ENCODE assay signal across 8 cellular contexts in genomic region chr17:46751425-46751824, GRCh38.
"Had no signal": no experiment of that assay in that cellular context is flagged by ENCODE, and none has a peak within 500 bp of the region (broad histone marks: within the 10 kb centered on the region; RNA-seq: fewer than 3 reads in every experiment).

No MANE protein-coding gene starts in this region.

- FAIRE-seq: G401.6, GM12878, GM12891, GM12892, GM18507, GM19239 had no signal

- H3K4me3 ChIP-seq: GM12878 had no signal

- DNase-seq: GDM1, GF-D8 had no signal

- ATAC-seq: GM12878 had no signal
